8 cellular contexts compared by ENCODE assay signal in the genomic region with DNA sequence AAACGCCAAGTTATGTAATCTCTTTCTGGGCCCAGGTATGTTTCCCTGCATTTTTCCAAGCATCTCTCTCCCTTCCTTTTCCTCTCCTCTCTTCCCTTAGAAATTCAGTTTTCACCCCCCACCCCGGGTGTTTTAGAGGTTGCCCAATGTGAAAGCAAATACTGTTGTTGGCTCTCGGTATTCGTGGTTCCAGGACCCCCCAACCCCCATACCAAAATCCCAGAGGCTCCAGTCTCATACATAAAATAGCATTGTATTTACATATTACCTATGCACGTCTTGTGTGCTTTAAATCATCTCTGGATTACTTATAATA. TPM values are rescaled to one million over a fixed set of nuclear protein-coding genes. Genes with fewer than 3 reads are reported as not detected.
DNase-seq lines count a peak whose midpoint lies in the region; ATAC-seq and TF ChIP-seq lines count a peak whose summit lies in the region.

No MANE protein-coding gene starts in this region.

- H3K4me3 Mint-ChIP-seq in activated CD8-positive, alpha-beta T cell treated with anti-CD3 and anti-CD28 coated beads, Interleukin-2, amount 10 ng/mL, durations not matched to agents 7 days and 5 days: peak overlapping the region; percentile 31
- H3K4me3 Mint-ChIP-seq in osteocyte (ENCODE audit: unreplicated experiment): peak overlapping the region; percentile 44

- peak; percentile 19 for ATAC-seq in GM18868 (IDR thresholded peaks at IDR 0.05; ENCODE audit: unreplicated experiment)
- peak; percentile 17 for ATAC-seq in HG02610 (IDR thresholded peaks at IDR 0.05; ENCODE audit: unreplicated experiment)
- ATAC-seq in activated CD8-positive, alpha-beta T cell treated with anti-CD3 and anti-CD28 coated beads, Interleukin-2, amount 10 ng/mL, durations not matched to agents 7 days and 5 days: peak; percentile 12

- POLR2A ChIA-PET in activated CD8-positive, alpha-beta T cell treated with anti-CD3 and anti-CD28 coated beads, Interleukin-2, amount 10 ng/mL, durations not matched to agents 7 days and 5 days (lab: Charles Lee): interaction anchor here (1.2 kb wide), 1 partner anchor 409 kb away, joined by 5 read pairs; a partner anchor contains a TSS

- CTCF ChIA-PET in activated CD8-positive, alpha-beta T cell treated with anti-CD3 and anti-CD28 coated beads, Interleukin-2, amount 10 ng/mL, durations not matched to agents 7 days and 5 days (lab: Charles Lee): interaction anchor here (0.6 to 6.6 kb wide), 29 partner anchors 8 to 1203 kb away, joined by 3 to 82 read pairs (median 4); a partner anchor contains a TSS

- peaks cover 16% of the 10 kb centered on the region for H3K4me1 Mint-ChIP-seq in activated CD8-positive, alpha-beta T cell treated with anti-CD3 and anti-CD28 coated beads, Interleukin-2, amount 10 ng/mL, durations not matched to agents 7 days and 5 days (ENCODE audit: low read depth)
- H3K4me1 Mint-ChIP-seq in osteocyte (ENCODE audit: unreplicated experiment): peaks cover 8% of the 10 kb centered on the region

- H3K27ac Mint-ChIP-seq in activated CD8-positive, alpha-beta T cell treated with anti-CD3 and anti-CD28 coated beads, Interleukin-2, amount 10 ng/mL, durations not matched to agents 7 days and 5 days: no peak overlapping the region
- no peak overlapping the region for H3K27ac Mint-ChIP-seq in osteocyte (ENCODE audit: unreplicated experiment)

- no peaks in the 10 kb centered on the region for H3K9me3 Mint-ChIP-seq in activated CD8-positive, alpha-beta T cell treated with anti-CD3 and anti-CD28 coated beads, Interleukin-2, amount 10 ng/mL, durations not matched to agents 7 days and 5 days (ENCODE audit: insufficient read depth)
- no peaks in the 10 kb centered on the region for H3K9me3 Mint-ChIP-seq in osteocyte (ENCODE audit: unreplicated experiment)

- no peak for TF ChIP-seq CTCF in osteocyte (IDR thresholded peaks at IDR 0.05)

- no peaks in the 10 kb centered on the region for H3K36me3 Mint-ChIP-seq in activated CD8-positive, alpha-beta T cell treated with anti-CD3 and anti-CD28 coated beads, Interleukin-2, amount 10 ng/mL, durations not matched to agents 7 days and 5 days (ENCODE audit: low read depth)
- no peaks in the 10 kb centered on the region for H3K36me3 Mint-ChIP-seq in osteocyte (ENCODE audit: unreplicated experiment)

- DNase-seq in activated CD8-positive, alpha-beta T cell treated with anti-CD3 and anti-CD28 coated beads, Interleukin-2, amount 10 ng/mL, durations not matched to agents 7 days and 5 days: no peak
- no peak for DNase-seq in osteocyte (ENCODE audit: extremely low spot score, unreplicated experiment)
- no peak for DNase-seq in NCI-H2171 (lab: John Stamatoyannopoulos, UW)
- DNase-seq in GDM1 (lab: John Stamatoyannopoulos, UW): no peak
- no peak for DNase-seq in EL
- no peak for DNase-seq in activated CD8-positive, alpha-beta memory T cell treated with anti-CD3 and anti-CD28 coated beads, Interleukin-2, amount 50 U/mL, for 4 hours

- H3K27me3 Mint-ChIP-seq in activated CD8-positive, alpha-beta T cell treated with anti-CD3 and anti-CD28 coated beads, Interleukin-2, amount 10 ng/mL, durations not matched to agents 7 days and 5 days (ENCODE audit: low read depth): peaks cover 2% of the 10 kb centered on the region
- peaks cover 4% of the 10 kb centered on the region for H3K27me3 Mint-ChIP-seq in osteocyte (ENCODE audit: unreplicated experiment)

RNA-seq across cellular contexts. Expression of a gene that starts 48.8 kb away (rescaled TPM):
- total RNA-seq in activated CD8-positive, alpha-beta T cell treated with anti-CD3 and anti-CD28 coated beads, Interleukin-2, amount 10 ng/mL, durations not matched to agents 7 days and 5 days: 1 to 10 TPM; 1.7 to 2.6 TPM
- 0.52 and 0.70 TPM in 2 replicates for total RNA-seq in osteocyte
